ENCODE assay signal across 23 cellular contexts in genomic region chr7:545470-545869, GRCh38. TPM values are rescaled to one million over a fixed set of nuclear protein-coding genes. Genes with fewer than 3 reads are reported as not detected.
DNase-seq lines count a peak whose midpoint lies in the region; ATAC-seq, FAIRE-seq and TF ChIP-seq lines count a peak whose summit lies in the region.
"Had no signal": no experiment of that assay in that cellular context is flagged by ENCODE, and none has a peak within 500 bp of the region (broad histone marks: within the 10 kb centered on the region; RNA-seq: fewer than 3 reads in every experiment).

No MANE protein-coding gene starts in this region.

- no peaks in the 10 kb centered on the region for H4K20me1 ChIP-seq in K562 (replicated peaks; ENCODE audit: control insufficient read depth, insufficient read depth, low read length)

- in situ Hi-C loops in K562 (cut with MboI), result no loop called here

- no peaks in the 10 kb centered on the region for H3K79me2 ChIP-seq in K562 (ENCODE audit: control insufficient read depth, insufficient read depth, low read length)

- peaks cover 0 to 3% of the 10 kb centered on the region in 2 donors for H3K4me1 Mint-ChIP-seq in natural killer cell treated with Interleukin-12 subunit alpha and Interleukin-12 subunit beta and Interleukin-15 and Interleukin-18, amount 100 ng/mL, for 72 hours (ENCODE audit: low read depth in 2 of 2)
- H3K4me1 Mint-ChIP-seq in natural killer cell, result no peaks in the 10 kb centered on the region
- H3K4me1 Mint-ChIP-seq in activated CD4-positive, alpha-beta memory T cell treated with anti-CD3 and anti-CD28 coated beads, Interleukin-2, amount 10 ng/mL, durations not matched to agents 7 days and 5 days, result peaks cover 8% of the 10 kb centered on the region
- H3K4me1 Mint-ChIP-seq: CD8-positive, alpha-beta memory T cell had no signal

- H3K36me3 ChIP-seq in K562 (ENCODE audit: control insufficient read depth, insufficient read depth, low read length) (no peaks in the 10 kb centered on the region; the same call in 2 of the 3 replicates), mucosa of descending colon (ENCODE audit: low read depth) (no peaks in the 10 kb centered on the region)
- H3K36me3 ChIP-seq: BE2C, HAP-1 had no signal

- no peak for TF ChIP-seq POLR2A in K562 (conservative IDR thresholded peaks at IDR 0.05)

- WGBS in K562 (ENCODE audit: insufficient coverage, low coverage, missing lambda C conversion rate), result 44% methylated on average over 16 of the region's 16 CpGs

- H3K27ac Mint-ChIP-seq in natural killer cell treated with Interleukin-12 subunit alpha and Interleukin-12 subunit beta and Interleukin-15 and Interleukin-18, amount 100 ng/mL, for 72 hours, result no peak overlapping the region
- no peak overlapping the region for H3K27ac Mint-ChIP-seq in natural killer cell
- no peak overlapping the region for H3K27ac Mint-ChIP-seq in activated CD4-positive, alpha-beta memory T cell treated with anti-CD3 and anti-CD28 coated beads, Interleukin-2, amount 10 ng/mL, durations not matched to agents 7 days and 5 days
- H3K27ac Mint-ChIP-seq: CD4-positive, CD25-positive, alpha-beta regulatory T cell had no signal

- H3K9me3 ChIP-seq in K562 (replicated peaks; ENCODE audit: control insufficient read depth, insufficient read depth, low read depth, low read length), result no peaks in the 10 kb centered on the region
- H3K9me3 ChIP-seq in mucosa of descending colon, result no peaks in the 10 kb centered on the region
- H3K9me3 ChIP-seq: HAP-1 had no signal

- CTCF ChIA-PET in K562 (lab: Yijun Ruan, JAX; ENCODE audit: low intra/inter-chr PET ratio), result no interaction called here
- CTCF ChIA-PET in activated CD4-positive, alpha-beta memory T cell treated with anti-CD3 and anti-CD28 coated beads, Interleukin-2, amount 10 ng/mL, durations not matched to agents 7 days and 5 days (lab: Charles Lee), result no interaction called here

- no peak for TF ChIP-seq RAD21 in K562 (CRISPR knock-in tag; conservative IDR thresholded peaks at IDR 0.05 in 1 of 2, IDR thresholded peaks at IDR 0.05 in 1 of 2)

- POLR2A ChIA-PET in K562 (lab: Yijun Ruan, JAX), result interaction anchor here (0.7 kb wide), 1 partner anchor 22 kb away, joined by 3 read pairs; no protein-coding TSS in a partner anchor
- POLR2A ChIA-PET in activated CD4-positive, alpha-beta memory T cell treated with anti-CD3 and anti-CD28 coated beads, Interleukin-2, amount 10 ng/mL, durations not matched to agents 7 days and 5 days (lab: Charles Lee), result interaction anchor here (0.9 kb wide), 1 partner anchor 29 kb away, joined by 3 read pairs; no protein-coding TSS in a partner anchor

- intact Hi-C loops in natural killer cell (cut with micrococcal nuclease), result no loop called here
- intact Hi-C loops in K562 (cut with micrococcal nuclease), result no loop called here
- intact Hi-C loops in mucosa of descending colon (cut with DNase I, micrococcal nuclease), result no loop called here

- no peaks in the 10 kb centered on the region for H3K9me3 Mint-ChIP-seq in natural killer cell treated with Interleukin-12 subunit alpha and Interleukin-12 subunit beta and Interleukin-15 and Interleukin-18, amount 100 ng/mL, for 72 hours
- peaks cover 0 to 2% of the 10 kb centered on the region in 2 donors for H3K9me3 Mint-ChIP-seq in natural killer cell
- no peaks in the 10 kb centered on the region for H3K9me3 Mint-ChIP-seq in activated CD4-positive, alpha-beta memory T cell treated with anti-CD3 and anti-CD28 coated beads, Interleukin-2, amount 10 ng/mL, durations not matched to agents 7 days and 5 days

- H3K4me3 ChIP-seq in K562 (no peak overlapping the region), mucosa of descending colon (no peak overlapping the region)
- H3K4me3 ChIP-seq: GM12878, GM23248, HAP-1 had no signal

- no peaks in the 10 kb centered on the region for H3K36me3 Mint-ChIP-seq in natural killer cell treated with Interleukin-12 subunit alpha and Interleukin-12 subunit beta and Interleukin-15 and Interleukin-18, amount 100 ng/mL, for 72 hours
- no peaks in the 10 kb centered on the region for H3K36me3 Mint-ChIP-seq in natural killer cell
- no peaks in the 10 kb centered on the region for H3K36me3 Mint-ChIP-seq in activated CD4-positive, alpha-beta memory T cell treated with anti-CD3 and anti-CD28 coated beads, Interleukin-2, amount 10 ng/mL, durations not matched to agents 7 days and 5 days (ENCODE audit: low read depth)

- no peak for TF ChIP-seq EP300 in K562 (IDR thresholded peaks at IDR 0.05; ENCODE audit: low read length)

- TF ChIP-seq CTCF in natural killer cell (IDR thresholded peaks at IDR 0.05) (no peak), K562 (IDR thresholded peaks at IDR 0.05 in 2 of 3, conservative IDR thresholded peaks at IDR 0.05 in 1 of 3; ENCODE audit: insufficient read depth in 2 of 3, low read depth in 1 of 3, low read length in 3 of 3) (no peak), mucosa of descending colon (IDR thresholded peaks at IDR 0.05) (no peak)

- FAIRE-seq in K562 (lab: Jason Lieb, UNC), result no peak
- FAIRE-seq: A204.1, GM12878, GM19239 had no signal

- no peaks in the 10 kb centered on the region for H3K27me3 Mint-ChIP-seq in natural killer cell treated with Interleukin-12 subunit alpha and Interleukin-12 subunit beta and Interleukin-15 and Interleukin-18, amount 100 ng/mL, for 72 hours
- no peaks in the 10 kb centered on the region for H3K27me3 Mint-ChIP-seq in natural killer cell (ENCODE audit: low read depth in 2 of 2)
- H3K27me3 Mint-ChIP-seq in activated CD4-positive, alpha-beta memory T cell treated with anti-CD3 and anti-CD28 coated beads, Interleukin-2, amount 10 ng/mL, durations not matched to agents 7 days and 5 days, result no peaks in the 10 kb centered on the region
- H3K27me3 Mint-ChIP-seq: CD4-positive, CD25-positive, alpha-beta regulatory T cell; CD8-positive, alpha-beta memory T cell had no signal

- H3K9me1 ChIP-seq in K562 (ENCODE audit: control insufficient read depth, insufficient read depth, low read length), result no peaks in the 10 kb centered on the region

- DNase-seq in natural killer cell treated with Interleukin-12 subunit alpha and Interleukin-12 subunit beta and Interleukin-15 and Interleukin-18, amount 100 ng/mL, for 72 hours (ENCODE audit: low spot score), result peak; percentile 5
- DNase-seq in natural killer cell (no peak), K562 (ENCODE audit: extremely low read depth in 1 of 4, low spot score in 3 of 4) (no peak), mucosa of descending colon (peak in 2 of 3 donors; percentile 7 to 22)
- no peak for DNase-seq in activated CD4-positive, alpha-beta memory T cell treated with anti-CD3 and anti-CD28 coated beads, Interleukin-2, amount 10 ng/mL, durations not matched to agents 7 days and 5 days
- DNase-seq: ACHN; BE2C; C1 segment of cervical spinal cord; CD4-positive, CD25-positive, alpha-beta regulatory T cell; CD8-positive, alpha-beta memory T cell; COR-L47; DMS 273 treated with DMSO at 0.1 percent for 48 hours; DMS53; DND-41; EL; GM23248; IMR-90 had no signal

- H3K4me1 ChIP-seq in K562 (replicated peaks in 1 of 2; ENCODE audit: control insufficient read depth in 2 of 2, insufficient read depth in 2 of 2, low read length in 2 of 2) (peaks cover 5 to 45% of the 10 kb centered on the region in 2 experiments; a peak in 4 of 5 replicates), mucosa of descending colon (ENCODE audit: low read depth) (no peaks in the 10 kb centered on the region)
- H3K4me1 ChIP-seq: BE2C, HAP-1 had no signal

- ATAC-seq in natural killer cell treated with Interleukin-12 subunit alpha and Interleukin-12 subunit beta and Interleukin-15 and Interleukin-18, amount 100 ng/mL, for 72 hours, result no peak
- ATAC-seq in natural killer cell (no peak), K562 (no peak), mucosa of descending colon (no peak), HG02973 (IDR thresholded peaks at IDR 0.05; ENCODE audit: unreplicated experiment) (no peak)
- ATAC-seq: GM12878 had no signal

- no peak overlapping the region for H3K9ac ChIP-seq in K562 (ENCODE audit: insufficient read depth in 1 of 2, low read depth in 2 of 2, low read length in 2 of 2)
- H3K9ac ChIP-seq: GM23248 had no signal

- no peak overlapping the region for H3K4me3 Mint-ChIP-seq in natural killer cell treated with Interleukin-12 subunit alpha and Interleukin-12 subunit beta and Interleukin-15 and Interleukin-18, amount 100 ng/mL, for 72 hours
- H3K4me3 Mint-ChIP-seq in natural killer cell, result no peak overlapping the region
- no peak overlapping the region for H3K4me3 Mint-ChIP-seq in activated CD4-positive, alpha-beta memory T cell treated with anti-CD3 and anti-CD28 coated beads, Interleukin-2, amount 10 ng/mL, durations not matched to agents 7 days and 5 days
- H3K4me3 Mint-ChIP-seq: CD4-positive, CD25-positive, alpha-beta regulatory T cell; CD8-positive, alpha-beta memory T cell had no signal

- BruUV-seq in K562 (replicated peaks; lab: Mats Ljungman, UMichigan), result no TSS peak

- no peak overlapping the region for H2AFZ ChIP-seq in K562 (ENCODE audit: low read depth, low read length)
- H2AFZ ChIP-seq: GM23248 had no signal

- H3K27me3 ChIP-seq in K562 (ENCODE audit: control insufficient read depth in 2 of 2, insufficient read depth in 2 of 2, low read length in 2 of 2), result no peaks in the 10 kb centered on the region
- H3K27me3 ChIP-seq: BE2C had no signal

- H3K27ac ChIP-seq in K562 (ENCODE audit: extremely low read depth, low read depth, low read length), result no peak overlapping the region
- H3K27ac ChIP-seq: GM23248, HL-60 had no signal

- no peak overlapping the region for H3K4me2 ChIP-seq in K562 (ENCODE audit: insufficient read depth, low read length)

RNA-seq across cellular contexts. Expression of gene PDGFA, which starts 25.8 kb away (rescaled TPM):
- 1 to 10 TPM; 1.3 to 5.0 TPM for total RNA-seq in natural killer cell treated with Interleukin-12 subunit alpha and Interleukin-12 subunit beta and Interleukin-15 and Interleukin-18, amount 100 ng/mL, for 72 hours
- 1 to 10 TPM in 2 of 3 donors, under 1 TPM in 1; 0.86 to 2.0 (median 1.5) TPM for total RNA-seq in natural killer cell
- total RNA-seq in K562 (2011; cell fraction: chromatin; rRNA removed; ENCODE audit: low replicate concordance), result 21.5 and 51.6 TPM in 2 replicates
- 36.1 and 57.4 TPM in 2 replicates for total RNA-seq in K562 (2011; cell fraction: nucleolus; rRNA removed)
- 30.2 and 38.4 TPM in 2 replicates for total RNA-seq in K562 (2011; cell fraction: nucleoplasm; rRNA removed)
- 8.1 and 10.0 TPM in 2 replicates for total RNA-seq in K562 (2014; rRNA removed)
- 3.6 and 5.0 TPM in 2 replicates for total RNA-seq in K562 (2014; rRNA removed; fragmentation: Illumina TruSeq; extraction: Trizol)
- total RNA-seq in K562 (2015; rRNA removed; fragmentation: Illumina TruSeq; extraction: Trizol), result 4.6 and 6.1 TPM in 2 replicates
- total RNA-seq in K562 (2021), result 9.8 and 10.2 TPM in 2 replicates
- 7.9 TPM in 2 replicates for polyA plus RNA-seq in K562 (2011; rRNA removed)
- polyA plus RNA-seq in K562 (2011; cell fraction: cytosol; rRNA removed), result 5.2 and 10.8 TPM in 2 replicates
- 13.3 and 32.6 TPM in 2 replicates for polyA plus RNA-seq in K562 (2011; cell fraction: nucleus; rRNA removed)
- 6.4 and 9.1 TPM in 2 replicates for polyA plus RNA-seq in K562 (2012)
- 2.5 and 4.7 TPM in 2 replicates for polyA plus RNA-seq in K562 (2014; fragmentation: Illumina TruSeq; extraction: Trizol)
- polyA plus RNA-seq in K562 (2014; fragmentation: Nextera tagmentation; extraction: Ambion mirVana), result 1 to 10 TPM; 3.9 to 9.5 TPM
- 2.6 and 3.6 TPM in 2 replicates for polyA plus RNA-seq in K562 (2014; rRNA removed)
- polyA minus RNA-seq in K562 (2011; rRNA and poly(A)+ RNA removed), result 24.4 and 37.5 TPM in 2 replicates
- 34.5 and 45.2 TPM in 2 replicates for polyA minus RNA-seq in K562 (2011; cell fraction: cytosol; rRNA and poly(A)+ RNA removed)
- polyA minus RNA-seq in K562 (2011; cell fraction: nucleus; rRNA and poly(A)+ RNA removed), result 11.0 and 13.5 TPM in 2 replicates
- total RNA-seq in mucosa of descending colon, result 10 to 100 TPM; 52.7 to 63.0 (median 57.5) TPM
- under 1 TPM; 0.70 to 0.73 TPM for total RNA-seq in activated CD4-positive, alpha-beta memory T cell treated with anti-CD3 and anti-CD28 coated beads, Interleukin-2, amount 10 ng/mL, durations not matched to agents 7 days and 5 days
- polyA plus RNA-seq: CD4-positive, CD25-positive, alpha-beta regulatory T cell had no signal

Comparison
In these comparisons a context has a peak if more than half of its experiments do, and no peak if none do; other contexts are left out.
1. DNase-seq: peak in natural killer cell treated with Interleukin-12 subunit alpha and Interleukin-12 subunit beta and Interleukin-15 and Interleukin-18, amount 100 ng/mL, for 72 hours (single experiment) and mucosa of descending colon (2 of 3); none in natural killer cell (single experiment), K562 (0 of 4) and activated CD4-positive, alpha-beta memory T cell treated with anti-CD3 and anti-CD28 coated beads, Interleukin-2, amount 10 ng/mL, durations not matched to agents 7 days and 5 days (single experiment).